Comparison of ENCODE assay signal across 21 cellular contexts in the genomic region with DNA sequence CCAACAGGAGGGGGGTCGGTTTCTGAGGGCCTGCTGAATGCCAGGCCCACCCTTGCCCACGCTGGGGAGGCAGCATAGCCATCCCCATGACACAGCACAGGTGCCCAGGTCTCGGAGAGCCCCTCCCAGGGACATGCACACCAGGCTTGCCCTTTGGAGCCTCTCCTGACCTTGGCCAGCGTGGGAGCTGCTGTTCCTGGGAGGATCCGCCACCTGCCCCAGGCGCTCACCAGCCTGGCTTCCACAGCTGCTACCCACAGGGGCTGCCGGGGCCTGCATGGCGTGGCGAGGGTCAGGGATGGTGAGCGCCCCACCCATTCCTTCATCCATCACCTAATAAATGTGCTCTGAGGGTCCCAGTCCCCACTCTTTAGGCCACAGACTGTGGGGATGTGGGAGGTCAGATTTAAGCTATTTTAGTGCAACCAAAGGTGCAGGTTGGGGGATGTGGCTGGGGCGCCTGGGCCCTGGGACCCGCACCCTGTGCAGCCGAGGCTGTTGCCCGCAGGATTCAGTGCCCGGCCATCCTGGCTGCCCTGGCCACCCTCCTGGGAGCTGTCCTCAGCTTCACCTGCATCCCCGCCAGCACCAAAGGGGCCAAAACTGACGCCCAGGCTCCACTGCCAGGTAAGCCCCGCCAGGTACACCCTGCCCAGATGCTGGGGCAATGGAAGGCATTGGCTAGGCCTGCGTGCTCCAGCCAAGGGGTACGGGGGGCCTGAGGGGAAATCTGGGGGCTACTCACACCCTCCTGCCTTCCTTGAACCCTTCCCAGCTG. TPM values are rescaled to one million over a fixed set of nuclear protein-coding genes. Genes with fewer than 3 reads are reported as not detected.
A peak's percentile ranks its signal among the peaks of the same experiment; 100 is the strongest.
DNase-seq lines count a peak whose midpoint lies in the region; ATAC-seq, FAIRE-seq and TF ChIP-seq lines count a peak whose summit lies in the region.
"Had no signal": no experiment of that assay in that cellular context is flagged by ENCODE, and none has a peak within 500 bp of the region (broad histone marks: within the 10 kb centered on the region; RNA-seq: fewer than 3 reads in every experiment).

No MANE protein-coding gene starts in this region.

- no peak overlapping the region for H2BK5ac ChIP-seq in IMR-90 (ENCODE audit: low read depth, low read length, poor library complexity, severe bottlenecking)

- H3K56ac ChIP-seq in IMR-90 (ENCODE audit: extremely low read depth, insufficient read depth, low read length), result no peak overlapping the region

- TF ChIP-seq POLR2A in HepG2 (IDR thresholded peaks at IDR 0.05; ENCODE audit: insufficient read depth in 1 of 2, low read depth in 2 of 2, low read length in 2 of 2) (no peak), right lobe of liver (IDR thresholded peaks at IDR 0.05) (no peak), IMR-90 (IDR thresholded peaks at IDR 0.05; ENCODE audit: low read depth, low read length) (no peak)

- no peak overlapping the region for H3K23ac ChIP-seq in IMR-90 (ENCODE audit: low read depth, low read length)

- no peak overlapping the region for H4K91ac ChIP-seq in IMR-90 (ENCODE audit: insufficient read depth, low read depth, low read length)

- no peak overlapping the region for H3K18ac ChIP-seq in IMR-90 (ENCODE audit: low read depth, low read length)

- peak overlapping the region; percentile 55 for H2AK9ac ChIP-seq in IMR-90 (replicated peaks; ENCODE audit: low read depth, low read length, poor library complexity)

- no peaks in the 10 kb centered on the region for H3F3A ChIP-seq in neural progenitor cell (ENCODE audit: low read depth)

- no peak overlapping the region for H2AK5ac ChIP-seq in IMR-90 (ENCODE audit: low read depth, low read length)

- no peak overlapping the region for H4K8ac ChIP-seq in IMR-90 (ENCODE audit: low read depth in 2 of 2, low read length in 2 of 2)

- ATAC-seq in HepG2 (no peak), right lobe of liver (no peak), IMR-90 (ENCODE audit: low read depth) (no peak), HG03025 (IDR thresholded peaks at IDR 0.05; ENCODE audit: low FRiP score, unreplicated experiment) (no peak)
- ATAC-seq: GM23338, HCT116 had no signal

- H3K27ac ChIP-seq in HepG2 (ENCODE audit: extremely low read length, insufficient read depth, low read length) (no peak overlapping the region), right lobe of liver (no peak overlapping the region), IMR-90 (ENCODE audit: insufficient read depth, low read length) (no peak overlapping the region), neural progenitor cell (no peak overlapping the region)

- H3K9me3 ChIP-seq in HepG2 (ENCODE audit: low read length), result no peaks in the 10 kb centered on the region
- no peaks in the 10 kb centered on the region for H3K9me3 ChIP-seq in right lobe of liver
- no peaks in the 10 kb centered on the region for H3K9me3 ChIP-seq in IMR-90 (ENCODE audit: control insufficient read depth, insufficient read depth, low read length)
- H3K9me3 ChIP-seq in neural progenitor cell (ENCODE audit: low read depth), result no peaks in the 10 kb centered on the region
- H3K9me3 ChIP-seq: BE2C had no signal

- H3K36me3 Mint-ChIP-seq in neural progenitor cell, result no peaks in the 10 kb centered on the region
- H3K36me3 Mint-ChIP-seq: CD4-positive, alpha-beta memory T cell had no signal

- no peak overlapping the region for H3K14ac ChIP-seq in IMR-90 (replicated peaks; ENCODE audit: low read depth, low read length)

- CTCF ChIA-PET in HepG2 (lab: Yijun Ruan, JAX; ENCODE audit: low intra/inter-chr PET ratio, low total read pairs) (no interaction called here), IMR-90 (lab: Yijun Ruan, JAX) (no interaction called here)

- BruUV-seq in HepG2 (replicated peaks; lab: Mats Ljungman, UMichigan), result no TSS peak
- BruUV-seq in IMR-90 (replicated peaks; lab: Mats Ljungman, UMichigan), result no TSS peak

- H4K5ac ChIP-seq in IMR-90 (ENCODE audit: low read depth, low read length), result no peak overlapping the region

- H2BK20ac ChIP-seq in IMR-90 (ENCODE audit: low read depth, low read length), result no peak overlapping the region

- peak overlapping the region; percentile 83 for H3K27ac Mint-ChIP-seq in neural progenitor cell
- H3K27ac Mint-ChIP-seq: CD14-positive monocyte; CD4-positive, alpha-beta memory T cell; GM23338; HFFc6 had no signal

- H3K27me3 Mint-ChIP-seq in neural progenitor cell (ENCODE audit: insufficient read depth, low read depth), result peaks cover 2% of the 10 kb centered on the region
- H3K27me3 Mint-ChIP-seq: CD4-positive, alpha-beta memory T cell had no signal

- no peaks in the 10 kb centered on the region for H3K36me3 ChIP-seq in HepG2 (replicated peaks in 1 of 2; ENCODE audit: control insufficient read depth in 1 of 2, insufficient read depth in 2 of 2, low read length in 2 of 2)
- H3K36me3 ChIP-seq in right lobe of liver, result no peaks in the 10 kb centered on the region
- no peaks in the 10 kb centered on the region for H3K36me3 ChIP-seq in IMR-90 (ENCODE audit: control insufficient read depth, insufficient read depth, low read length)
- no peaks in the 10 kb centered on the region for H3K36me3 ChIP-seq in neural progenitor cell
- H3K36me3 ChIP-seq: BE2C had no signal

- H2BK120ac ChIP-seq in IMR-90 (ENCODE audit: low read depth, low read length), result no peak overlapping the region

- H3K4me2 ChIP-seq in HepG2 (ENCODE audit: low read depth, low read length), result no peak overlapping the region
- H3K4me2 ChIP-seq in IMR-90 (ENCODE audit: low read depth, low read length), result no peak overlapping the region
- H3K4me2 ChIP-seq in neural progenitor cell, result no peak overlapping the region
- H3K4me2 ChIP-seq: GM23338 had no signal

- H3K4me3 ChIP-seq in HepG2 (replicated peaks in 1 of 3; ENCODE audit: insufficient read depth in 1 of 3, low read depth in 2 of 3, low read length in 3 of 3) (no peak overlapping the region), right lobe of liver (no peak overlapping the region), IMR-90 (ENCODE audit: insufficient read depth, low read depth, low read length) (no peak overlapping the region), neural progenitor cell (no peak overlapping the region)
- H3K4me3 ChIP-seq: GM23338 had no signal

- no peaks in the 10 kb centered on the region for H3K9me3 Mint-ChIP-seq in neural progenitor cell
- H3K9me3 Mint-ChIP-seq: CD4-positive, alpha-beta memory T cell; GM23338; HFFc6 had no signal

- no peak overlapping the region for H3K4me3 Mint-ChIP-seq in neural progenitor cell
- H3K4me3 Mint-ChIP-seq: CD14-positive monocyte; CD4-positive, alpha-beta memory T cell; GM23338; HFFc6 had no signal

- H4K20me1 ChIP-seq in HepG2 (ENCODE audit: insufficient read depth, low read length) (no peaks in the 10 kb centered on the region), IMR-90 (ENCODE audit: insufficient read depth, low read length) (no peaks in the 10 kb centered on the region), neural progenitor cell (ENCODE audit: low read depth) (no peaks in the 10 kb centered on the region)

- H3K4me1 Mint-ChIP-seq in neural progenitor cell, result peaks cover 9% of the 10 kb centered on the region

- H3K9me1 ChIP-seq in IMR-90 (ENCODE audit: insufficient read depth, low read length), result peaks cover 11% of the 10 kb centered on the region

- dilution Hi-C loops in IMR-90 (cut with HindIII; ENCODE audit: low sequenced_read_pairs, unreplicated experiment), result no loop called here

- in situ Hi-C loops in HepG2 (cut with HindIII; ENCODE audit: extremely low pct_ligation_motif_present, low pct_unique_long_range_greater_than_20kb), result no loop called here
- in situ Hi-C loops in IMR-90 (cut with MboI; ENCODE audit: low sequenced_read_pairs), result no loop called here

- no peak for FAIRE-seq in HepG2 (lab: Jason Lieb, UNC)
- FAIRE-seq: A204.1, GM12892, GM18507, H54 had no signal

- TF ChIP-seq CTCF in HepG2 (CRISPR knock-in tag; IDR thresholded peaks at IDR 0.05), result no peak
- TF ChIP-seq CTCF in right lobe of liver (IDR thresholded peaks at IDR 0.05), result no peak
- no peak for TF ChIP-seq CTCF in IMR-90 (conservative IDR thresholded peaks at IDR 0.05; ENCODE audit: low read depth, low read length)
- TF ChIP-seq CTCF in neural progenitor cell (IDR thresholded peaks at IDR 0.05), result no peak

- H3K4ac ChIP-seq in IMR-90 (ENCODE audit: low read depth, low read length), result no peak overlapping the region

- H3K4me1 ChIP-seq in HepG2 (ENCODE audit: insufficient read depth, low read length) (peaks cover 16% of the 10 kb centered on the region), right lobe of liver (no peaks in the 10 kb centered on the region), IMR-90 (ENCODE audit: control insufficient read depth, insufficient read depth, low read length) (peaks cover 16% of the 10 kb centered on the region), neural progenitor cell (no peaks in the 10 kb centered on the region)

- TF ChIP-seq EP300 in HepG2 (IDR thresholded peaks at IDR 0.05; ENCODE audit: low read depth in 2 of 2, low read length in 2 of 2) (no peak), HepG2 (CRISPR knock-in tag; IDR thresholded peaks at IDR 0.05; ENCODE audit: borderline replicate concordance) (no peak)

- H3K27me3 ChIP-seq in HepG2 (ENCODE audit: control insufficient read depth in 1 of 2, insufficient read depth in 2 of 2, low read length in 2 of 2), result no peaks in the 10 kb centered on the region
- H3K27me3 ChIP-seq in right lobe of liver, result no peaks in the 10 kb centered on the region
- H3K27me3 ChIP-seq in IMR-90 (ENCODE audit: control insufficient read depth, insufficient read depth, low read length), result no peaks in the 10 kb centered on the region
- no peaks in the 10 kb centered on the region for H3K27me3 ChIP-seq in neural progenitor cell
- H3K27me3 ChIP-seq: BE2C had no signal

- H2AFZ ChIP-seq in HepG2 (ENCODE audit: low read length), result no peak overlapping the region
- no peak overlapping the region for H2AFZ ChIP-seq in IMR-90 (replicated peaks; ENCODE audit: low read length, poor library complexity)
- H2AFZ ChIP-seq in neural progenitor cell (replicated peaks), result no peak overlapping the region
- H2AFZ ChIP-seq: GM23338 had no signal

- H3K79me2 ChIP-seq in HepG2 (ENCODE audit: insufficient read depth, low read length) (no peaks in the 10 kb centered on the region), neural progenitor cell (ENCODE audit: low read depth) (no peaks in the 10 kb centered on the region)

- POLR2A ChIA-PET in HepG2 (lab: Yijun Ruan, JAX), result no interaction called here
- POLR2A ChIA-PET in IMR-90 (lab: Charles Lee; ENCODE audit: unreplicated experiment), result no interaction called here

- H3K9ac ChIP-seq in HepG2 (ENCODE audit: insufficient read depth, low read depth, low read length), result no peak overlapping the region
- H3K9ac ChIP-seq in IMR-90 (ENCODE audit: low read depth, low read length), result no peak overlapping the region
- H3K9ac ChIP-seq in neural progenitor cell, result no peak overlapping the region

- H3K79me1 ChIP-seq in IMR-90 (ENCODE audit: low read depth in 1 of 2, low read length in 2 of 2), result peaks cover 0 to 7% of the 10 kb centered on the region in 2 experiments; a peak in 1 of 4 replicates

- TF ChIP-seq RAD21 in HepG2 (CRISPR knock-in tag; IDR thresholded peaks at IDR 0.05) (no peak), IMR-90 (IDR thresholded peaks at IDR 0.05; ENCODE audit: low read length) (no peak)

- WGBS in HepG2 (ENCODE audit: low lambda C conversion rate), result 100% methylated on average over 3 of the region's 20 CpGs
- 65% methylated on average over 2 of the region's 20 CpGs for WGBS in right lobe of liver (ENCODE audit: insufficient coverage, low coverage, low lambda C conversion rate, missing lambda C conversion rate)
- WGBS in IMR-90 (ENCODE audit: extremely low coverage in 2 of 2, insufficient read length in 1 of 2), 2 experiments, result 92% methylated on average over 5 of the region's 20 CpGs; no CpG with 5 or more reads in 1 of the 2 experiments

- DNase-seq in HepG2 (ENCODE audit: low spot score) (no peak), right lobe of liver (no peak), IMR-90 (no peak), neural progenitor cell (ENCODE audit: low spot score) (no peak), NCI-H2171 (lab: John Stamatoyannopoulos, UW) (no peak)
- no peak for DNase-seq in stimulated activated CD4-positive, alpha-beta T cell treated with anti-CD3 and anti-CD28 coated beads, Interleukin-1b, Interleukin-23, amount 100 ng/mL, for 48 hours
- DNase-seq: ACHN; BE2C; CD4-positive, alpha-beta memory T cell; DMS153; DMS79; HFFc6; KBM-7 had no signal

- no peak overlapping the region for H2BK15ac ChIP-seq in IMR-90 (ENCODE audit: low read depth, low read length)

- intact Hi-C loops in HepG2 (cut with micrococcal nuclease; ENCODE audit: unreplicated experiment) (no loop called here), right lobe of liver (cut with DNase I) (no loop called here), IMR-90 (cut with micrococcal nuclease) (no loop called here)

RNA-seq across cellular contexts. Expression of a gene that starts 12.9 kb away (rescaled TPM):
- 0.36 and 0.55 TPM in 2 replicates for total RNA-seq in HepG2 (2016; rRNA removed; fragmentation: Illumina TruSeq; extraction: Trizol)
- total RNA-seq in HepG2 (2016; cell fraction: cytosol; rRNA removed; fragmentation: Illumina TruSeq; extraction: Trizol; ENCODE audit: low read depth), result 0.40 TPM in 1 of 2 replicates, not detected in the other
- total RNA-seq in HepG2 (2016; cell fraction: insoluble cytoplasmic fraction; rRNA removed; fragmentation: Illumina TruSeq; extraction: Trizol), result 0.27 and 0.56 TPM in 2 replicates
- total RNA-seq in HepG2 (2016; cell fraction: membrane; rRNA removed; fragmentation: Illumina TruSeq; extraction: Trizol), result 0.31 and 0.65 TPM in 2 replicates
- not detected in 2 replicates for total RNA-seq in HepG2 (2016; cell fraction: nucleus; rRNA removed; fragmentation: Illumina TruSeq; extraction: Trizol)
- polyA plus RNA-seq in HepG2 (2011; rRNA removed), result 0.78 and 1.5 TPM in 2 replicates
- 2.2 and 3.8 TPM in 2 replicates for polyA plus RNA-seq in HepG2 (2011; cell fraction: cytosol; rRNA removed)
- polyA plus RNA-seq in HepG2 (2011; cell fraction: nucleus; rRNA removed), result 3.7 and 3.9 TPM in 2 replicates
- polyA plus RNA-seq in HepG2 (2012), result 1.5 and 2.9 TPM in 2 replicates
- polyA plus RNA-seq in HepG2 (2016; cell fraction: cytosol; fragmentation: Illumina TruSeq; extraction: Trizol; ENCODE audit: low read depth), result 1.1 and 1.5 TPM in 2 replicates
- polyA plus RNA-seq in HepG2 (2016; cell fraction: insoluble cytoplasmic fraction; fragmentation: Illumina TruSeq; extraction: Trizol; ENCODE audit: low read depth), result 2.2 and 2.4 TPM in 2 replicates
- polyA plus RNA-seq in HepG2 (2016; cell fraction: membrane; fragmentation: Illumina TruSeq; extraction: Trizol; ENCODE audit: low read depth), result 1.2 and 1.5 TPM in 2 replicates
- 2.0 and 2.5 TPM in 2 replicates for polyA plus RNA-seq in HepG2 (2016; cell fraction: nucleus; fragmentation: Illumina TruSeq; extraction: Trizol; ENCODE audit: insufficient read depth, low read depth)
- polyA minus RNA-seq in HepG2 (2011; rRNA and poly(A)+ RNA removed; ENCODE audit: low replicate concordance), result 1.2 and 12.9 TPM in 2 replicates
- 0.88 and 1.4 TPM in 2 replicates for polyA minus RNA-seq in HepG2 (2011; cell fraction: cytosol; rRNA and poly(A)+ RNA removed)
- polyA minus RNA-seq in HepG2 (2011; cell fraction: nucleus; rRNA and poly(A)+ RNA removed), result 0.64 and 0.87 TPM in 2 replicates
- 10 to 100 TPM in 2 of 6 experiments, 1 to 10 TPM in 1, under 1 TPM in 2, not detected in 1; 0.51 to 12.7 (median 5.9) TPM for total RNA-seq in right lobe of liver
- total RNA-seq in IMR-90 (2012; rRNA removed), result 3.8 and 4.4 TPM in 2 replicates
- polyA plus RNA-seq in IMR-90 (2012; rRNA removed), result 89.0 and 154 TPM in 2 replicates
- 190 and 339 TPM in 2 replicates for polyA plus RNA-seq in IMR-90 (2012; cell fraction: cytosol; rRNA removed)
- 56.3 and 191 TPM in 2 replicates for polyA plus RNA-seq in IMR-90 (2012; cell fraction: nucleus; rRNA removed; ENCODE audit: low replicate concordance)
- total RNA-seq in neural progenitor cell (ENCODE audit: low replicate concordance), result not detected in 2 replicates

RNA-seq across cellular contexts. Expression of a gene that starts 30.7 kb away (rescaled TPM):
- total RNA-seq in HepG2 (2016; rRNA removed; fragmentation: Illumina TruSeq; extraction: Trizol), result not detected in 2 replicates
- total RNA-seq in HepG2 (2016; cell fraction: cytosol; rRNA removed; fragmentation: Illumina TruSeq; extraction: Trizol; ENCODE audit: low read depth), result not detected in 2 replicates
- total RNA-seq in HepG2 (2016; cell fraction: insoluble cytoplasmic fraction; rRNA removed; fragmentation: Illumina TruSeq; extraction: Trizol), result not detected in 2 replicates
- total RNA-seq in HepG2 (2016; cell fraction: membrane; rRNA removed; fragmentation: Illumina TruSeq; extraction: Trizol), result not detected in 2 replicates
- not detected in 2 replicates for total RNA-seq in HepG2 (2016; cell fraction: nucleus; rRNA removed; fragmentation: Illumina TruSeq; extraction: Trizol)
- not detected in 2 replicates for polyA plus RNA-seq in HepG2 (2011; rRNA removed)
- polyA plus RNA-seq in HepG2 (2011; cell fraction: cytosol; rRNA removed), result not detected in 2 replicates
- 0.10 and 0.23 TPM in 2 replicates for polyA plus RNA-seq in HepG2 (2011; cell fraction: nucleus; rRNA removed)
- polyA plus RNA-seq in HepG2 (2012), result not detected in 2 replicates
- polyA plus RNA-seq in HepG2 (2016; cell fraction: cytosol; fragmentation: Illumina TruSeq; extraction: Trizol; ENCODE audit: low read depth), result not detected in 2 replicates
- polyA plus RNA-seq in HepG2 (2016; cell fraction: insoluble cytoplasmic fraction; fragmentation: Illumina TruSeq; extraction: Trizol; ENCODE audit: low read depth), result not detected in 2 replicates
- polyA plus RNA-seq in HepG2 (2016; cell fraction: membrane; fragmentation: Illumina TruSeq; extraction: Trizol; ENCODE audit: low read depth), result not detected in 2 replicates
- polyA plus RNA-seq in HepG2 (2016; cell fraction: nucleus; fragmentation: Illumina TruSeq; extraction: Trizol; ENCODE audit: insufficient read depth, low read depth), result not detected in 2 replicates
- 17.4 TPM in 1 of 2 replicates, not detected in the other for polyA minus RNA-seq in HepG2 (2011; rRNA and poly(A)+ RNA removed; ENCODE audit: low replicate concordance)
- polyA minus RNA-seq in HepG2 (2011; cell fraction: cytosol; rRNA and poly(A)+ RNA removed), result 0.30 and 0.70 TPM in 2 replicates
- 0.52 TPM in 1 of 2 replicates, not detected in the other for polyA minus RNA-seq in HepG2 (2011; cell fraction: nucleus; rRNA and poly(A)+ RNA removed)
- 1 to 10 TPM; 2.2 to 8.0 (median 3.6) TPM for total RNA-seq in right lobe of liver
- 1.6 and 2.2 TPM in 2 replicates for total RNA-seq in IMR-90 (2012; rRNA removed)
- polyA plus RNA-seq in IMR-90 (2012; rRNA removed), result 3.0 and 3.7 TPM in 2 replicates
- 3.6 and 6.4 TPM in 2 replicates for polyA plus RNA-seq in IMR-90 (2012; cell fraction: cytosol; rRNA removed)
- 5.3 and 8.9 TPM in 2 replicates for polyA plus RNA-seq in IMR-90 (2012; cell fraction: nucleus; rRNA removed; ENCODE audit: low replicate concordance)
- total RNA-seq in neural progenitor cell (ENCODE audit: low replicate concordance), result 47.8 and 49.3 TPM in 2 replicates
